Comparison of ENCODE assay signal across 27 cellular contexts in the genomic region with DNA sequence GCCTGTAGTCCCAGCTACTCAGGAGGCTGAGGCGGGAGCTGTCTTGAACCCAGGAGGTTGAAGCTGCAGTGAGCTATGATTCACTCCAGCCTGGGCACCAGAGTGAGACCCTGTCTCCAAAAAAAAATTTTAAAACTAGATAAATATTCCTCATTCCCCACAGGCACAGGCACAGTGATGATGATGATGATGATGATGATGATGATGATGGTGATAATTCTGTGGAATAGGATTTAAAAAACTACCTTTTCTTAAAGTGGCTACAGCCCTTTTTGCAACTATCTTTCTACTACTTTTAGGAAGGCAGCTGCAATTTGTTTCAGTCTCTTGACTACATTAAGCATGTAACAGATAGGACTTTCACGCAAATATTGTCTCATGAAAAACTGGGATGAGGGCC.
"Had no signal": no experiment of that assay in that cellular context is flagged by ENCODE, and none has a peak within 500 bp of the region (broad histone marks: within the 10 kb centered on the region; RNA-seq: fewer than 3 reads in every experiment).

No MANE protein-coding gene starts in this region.

- H3K36me3 ChIP-seq: stomach, suprapubic skin, thoracic aorta, thyroid gland, tibial artery, tibial nerve, transverse colon, upper lobe of left lung, upper lobe of right lung, uterus, vagina had no signal

- ATAC-seq: stimulated activated effector memory CD8-positive, alpha-beta T cell treated with anti-CD3 and anti-CD28 coated beads, Interleukin-12 subunit alpha, Interleukin-12 subunit beta, amount 100 ng/mL, for 72 hours; stimulated activated memory B cell treated with anti-CD40 and anti-IgM and Interleukin-4, amounts not matched to agents 10 μg/mL and 1 μg/mL and 100 μg/mL, for 72 hours; stimulated activated naive B cell treated with anti-CD40 and anti-IgM and Interleukin-4, amounts not matched to agents 10 μg/mL and 1 μg/mL and 100 μg/mL, for 72 hours; stimulated activated naive CD8-positive, alpha-beta T cell treated with anti-CD3 and anti-CD28 coated beads, Interleukin-15, amount 100 ng/mL, for 72 hours; stimulated activated naive CD8-positive, alpha-beta T cell treated with anti-CD3 and anti-CD28 coated beads, Interleukin-15, Interleukin-2, amounts not matched to agents 100 U/mL and 50 U/mL, for 24 hours; upper lobe of right lung had no signal

- H3K27ac ChIP-seq: stomach, suprapubic skin, testis, thoracic aorta, thyroid gland, tibial artery, tibial nerve, transverse colon, upper lobe of left lung, upper lobe of right lung, uterus, vagina had no signal

- H3K4me3 ChIP-seq: stomach, suprapubic skin, testis, thoracic aorta, thyroid gland, tibial artery, tibial nerve, transverse colon, upper lobe of left lung, upper lobe of right lung, uterus, vagina had no signal

- DNase-seq: stimulated activated CD4-positive, alpha-beta T cell treated with anti-CD3 and anti-CD28 coated beads, Interleukin-2, amount 100 ng/mL, for 48 hours; stimulated activated CD4-positive, alpha-beta T cell treated with anti-CD3 and anti-CD28 coated beads, Interleukin-4, amount 100 ng/mL, for 1 hour; stimulated activated CD4-positive, alpha-beta T cell treated with anti-CD3 and anti-CD28 coated beads, Interleukin-4, amount 100 ng/mL, for 24 hours; stimulated activated CD4-positive, alpha-beta T cell treated with anti-CD3 and anti-CD28 coated beads, Interleukin-4, amount 100 ng/mL, for 4 hours; stimulated activated CD8-positive, alpha-beta memory T cell treated with anti-CD3 and anti-CD28 coated beads, Interleukin-4, amount 100 ng/mL, for 48 hours; stimulated activated naive B cell treated with anti-CD40 and anti-IgM and Interleukin-4, amounts not matched to agents 10 μg/mL and 1 μg/mL and 100 μg/mL, for 72 hours; stimulated activated naive CD4-positive, alpha-beta T cell; stimulated activated naive CD4-positive, alpha-beta T cell treated with Interleukin-2 at 50 U/mL for 16 hours; stimulated activated naive CD8-positive, alpha-beta T cell treated with anti-CD3 and anti-CD28 coated beads, Interleukin-15, amount 100 ng/mL, for 72 hours; stimulated activated naive CD8-positive, alpha-beta T cell treated with anti-CD3 and anti-CD28 coated beads, Interleukin-15, Interleukin-2, amounts not matched to agents 100 U/mL and 50 U/mL, for 24 hours; stomach; substantia nigra; testis; thyroid gland; tibial artery; transverse colon; trophoblast cell; upper lobe of left lung; upper lobe of right lung; uterus had no signal

- H3K9me3 ChIP-seq: stomach, suprapubic skin, testis, thoracic aorta, thyroid gland, tibial artery, tibial nerve, transverse colon, upper lobe of left lung, upper lobe of right lung, uterus, vagina had no signal

- H3K4me1 ChIP-seq: testis, uterus had no signal

- H3K27me3 ChIP-seq: stomach, suprapubic skin, testis, thyroid gland, tibial artery, tibial nerve, transverse colon, upper lobe of left lung, upper lobe of right lung, uterus, vagina had no signal

- FAIRE-seq: urothelium cell line had no signal
